In the genomic region with DNA sequence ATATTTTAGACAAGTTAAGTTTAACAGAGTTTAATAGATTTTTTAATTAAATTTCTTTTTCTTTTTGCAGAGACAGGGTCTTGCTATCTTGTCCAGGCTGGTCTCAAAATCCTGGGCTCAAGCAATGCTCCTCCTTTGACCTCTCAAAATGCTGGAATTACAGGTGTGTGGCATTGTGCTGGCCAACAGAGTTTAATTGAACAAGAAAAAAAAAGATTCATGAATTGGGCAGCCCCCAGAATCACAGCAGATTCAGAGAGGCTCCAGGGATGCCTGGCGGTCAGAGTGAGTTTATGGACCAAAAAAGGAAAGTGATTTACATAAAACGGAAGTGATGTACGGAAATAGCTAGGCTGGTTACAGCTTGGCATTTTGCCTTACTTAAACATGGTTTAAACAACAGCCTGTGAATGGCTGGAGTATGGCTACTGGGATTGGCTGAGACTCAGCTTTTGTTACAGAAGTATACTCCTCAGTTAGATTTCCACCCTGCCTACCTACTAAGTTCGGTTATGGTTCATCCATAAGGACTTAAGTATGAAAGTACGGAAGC, we compare ENCODE assay signal across 1 cellular context.
TF ChIP-seq lines count a peak whose summit lies in the region.

No MANE protein-coding gene starts in this region.

TF ChIP-seq in WTC11, 78 proteins besides CTCF, POLR2A, EP300 and RAD21 (continued from another document):
- TF ChIP-seq, protein P1, sequence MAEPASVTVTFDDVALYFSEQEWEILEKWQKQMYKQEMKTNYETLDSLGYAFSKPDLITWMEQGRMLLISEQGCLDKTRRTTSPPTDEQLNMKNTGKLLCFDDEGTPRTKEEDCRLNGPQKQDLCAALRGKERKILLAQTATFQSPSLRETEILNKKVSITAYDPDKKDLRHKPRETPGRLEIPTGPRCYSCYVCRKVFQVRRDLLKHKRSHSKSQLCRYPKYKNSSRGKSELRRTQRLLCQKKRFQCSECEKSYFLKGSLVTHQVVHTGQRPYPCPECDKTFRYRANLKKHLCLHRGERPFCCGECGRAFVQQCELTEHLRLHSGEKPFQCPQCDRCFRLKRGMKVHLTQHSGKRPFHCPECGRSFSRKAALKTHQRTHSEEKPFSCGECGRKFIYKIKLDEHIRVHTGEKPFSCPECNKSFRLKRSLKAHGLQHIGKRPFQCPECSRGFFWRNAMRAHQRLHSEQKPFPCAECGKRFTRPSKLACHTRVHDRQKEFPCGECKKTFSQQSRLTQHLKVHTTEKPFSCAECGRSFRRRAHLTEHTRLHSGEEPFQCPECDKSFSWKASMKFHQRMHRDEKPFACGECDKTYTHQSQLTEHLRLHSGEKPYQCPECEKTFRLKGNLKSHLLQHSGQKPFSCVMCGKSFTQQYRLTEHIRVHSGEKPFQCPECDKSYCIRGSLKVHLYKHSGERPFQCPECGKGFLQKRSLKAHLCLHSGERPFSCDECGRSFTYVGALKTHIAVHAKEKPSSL (CRISPR knock-in tag; conservative IDR thresholded peaks at IDR 0.05) = no peak
- TF ChIP-seq ZNF317 (CRISPR knock-in tag; IDR thresholded peaks at IDR 0.05; ENCODE audit: borderline replicate concordance, low read depth) = no peak
- TF ChIP-seq ATF1 (CRISPR knock-in tag; IDR thresholded peaks at IDR 0.05) = no peak
- TF ChIP-seq CREB1 (CRISPR knock-in tag; IDR thresholded peaks at IDR 0.05) = no peak
- no peak for TF ChIP-seq ZNF416 (CRISPR knock-in tag; IDR thresholded peaks at IDR 0.05)
- 0 out of 2 replicates have a peak, but pooled peaks have one; percentile 32 for TF ChIP-seq ZNF121 (CRISPR knock-in tag; IDR thresholded peaks at IDR 0.05)
- no peak for TF ChIP-seq ESRRA (CRISPR knock-in tag; IDR thresholded peaks at IDR 0.05; ENCODE audit: borderline replicate concordance)
